ENCODE assay signal across 8 cellular contexts in genomic region chr3:46496745-46497555, GRCh38. TPM values are rescaled to one million over a fixed set of nuclear protein-coding genes. Genes with fewer than 3 reads are reported as not detected.
DNase-seq lines count a peak whose midpoint lies in the region; ATAC-seq and TF ChIP-seq lines count a peak whose summit lies in the region.

No MANE protein-coding gene starts in this region.

- H3K9me3 ChIP-seq in OCI-LY3 (ENCODE audit: insufficient read depth, low read length) (no peaks in the 10 kb centered on the region), neuronal stem cell (replicated peaks in 1 of 2; ENCODE audit: control insufficient read depth in 2 of 2, insufficient read depth in 1 of 2, low read depth in 1 of 2, low read length in 2 of 2) (no peaks in the 10 kb centered on the region), body of pancreas (no peaks in the 10 kb centered on the region)

- H3K79me1 ChIP-seq in neuronal stem cell (ENCODE audit: low read depth, low read length) = no peaks in the 10 kb centered on the region

- H3K18ac ChIP-seq in neuronal stem cell (ENCODE audit: low read length) = peak overlapping the region; percentile 4

- H3K36me3 ChIP-seq in OCI-LY3 (replicated peaks; ENCODE audit: low read depth, low read length) = no peaks in the 10 kb centered on the region
- no peaks in the 10 kb centered on the region for H3K36me3 ChIP-seq in neuronal stem cell (replicated peaks in 1 of 2; ENCODE audit: control insufficient read depth in 2 of 2, insufficient read depth in 2 of 2, low read length in 2 of 2)
- no peaks in the 10 kb centered on the region for H3K36me3 ChIP-seq in body of pancreas (replicated peaks in 1 of 2; ENCODE audit: insufficient read depth in 1 of 2, low read depth in 2 of 2)

- H3K4me3 ChIP-seq in OCI-LY3 (ENCODE audit: low read length) = no peak overlapping the region
- H3K4me3 ChIP-seq in neuronal stem cell (ENCODE audit: low read length in 2 of 2) = no peak overlapping the region
- no peak overlapping the region for H3K4me3 ChIP-seq in body of pancreas

- peak; percentile 51 for DNase-seq in activated naive CD8-positive, alpha-beta T cell treated with anti-CD3 and anti-CD28 coated beads, Interleukin-2, amount 10 ng/mL, durations not matched to agents 7 days and 5 days
- DNase-seq in neuronal stem cell (ENCODE audit: low spot score) = no peak
- no peak for DNase-seq in body of pancreas

- no peaks in the 10 kb centered on the region for H4K20me1 ChIP-seq in OCI-LY3 (ENCODE audit: insufficient read depth, low read length)

- peak overlapping the region; percentile 40 for H2AK5ac ChIP-seq in neuronal stem cell (ENCODE audit: low read depth, low read length)

- peaks cover 13% of the 10 kb centered on the region for H3K27me3 ChIP-seq in OCI-LY3 (ENCODE audit: low read depth, low read length)
- peaks cover 0 to 6% (median 0%) of the 10 kb centered on the region in 3 experiments for H3K27me3 ChIP-seq in neuronal stem cell (ENCODE audit: control insufficient read depth in 3 of 3, insufficient read depth in 3 of 3, low read depth in 1 of 3, low read length in 3 of 3)
- no peaks in the 10 kb centered on the region for H3K27me3 ChIP-seq in body of pancreas

- peaks cover 4% of the 10 kb centered on the region for H3K27me3 Mint-ChIP-seq in activated naive CD8-positive, alpha-beta T cell treated with anti-CD3 and anti-CD28 coated beads, Interleukin-2, amount 10 ng/mL, durations not matched to agents 7 days and 5 days

- peak overlapping the region; percentile 44 for H3K23ac ChIP-seq in neuronal stem cell (ENCODE audit: low read depth, low read length, poor library complexity)

- WGBS in neuronal stem cell (ENCODE audit: extremely low coverage in 2 of 2, insufficient read length in 2 of 2, insufficient replicate concordance in 1 of 2), 2 donors = no CpG with 5 or more reads among the region's 9 CpGs
- 65 to 67% methylated on average over 9 of the region's 9 CpGs for WGBS in body of pancreas, 2 donors

- H3K4me1 Mint-ChIP-seq in activated naive CD8-positive, alpha-beta T cell treated with anti-CD3 and anti-CD28 coated beads, Interleukin-2, amount 10 ng/mL, durations not matched to agents 7 days and 5 days = no peaks in the 10 kb centered on the region

- H3K79me2 ChIP-seq in OCI-LY3 (ENCODE audit: low read length) = no peaks in the 10 kb centered on the region

- H2BK15ac ChIP-seq in neuronal stem cell (ENCODE audit: low read length) = no peak overlapping the region

- ATAC-seq in activated naive CD8-positive, alpha-beta T cell treated with anti-CD3 and anti-CD28 coated beads, Interleukin-2, amount 10 ng/mL, durations not matched to agents 7 days and 5 days (ENCODE audit: low read depth) = peak; percentile 47
- ATAC-seq in GM18907 (IDR thresholded peaks at IDR 0.05; ENCODE audit: unreplicated experiment) = no peak
- ATAC-seq in GM21447 (IDR thresholded peaks at IDR 0.05; ENCODE audit: unreplicated experiment) = no peak
- no peak for ATAC-seq in HG02763 (IDR thresholded peaks at IDR 0.05; ENCODE audit: unreplicated experiment)
- ATAC-seq in body of pancreas = no peak

- H3K27ac ChIP-seq in OCI-LY3 (ENCODE audit: low read length) (no peak overlapping the region), neuronal stem cell (replicated peaks; ENCODE audit: low read length) (no peak overlapping the region), body of pancreas (no peak overlapping the region)

- no peak overlapping the region for H4K8ac ChIP-seq in neuronal stem cell (ENCODE audit: low read depth, low read length)

- TF ChIP-seq CTCF in GM12873 (IDR thresholded peaks at IDR 0.05; ENCODE audit: insufficient read depth, low read depth, low read length, missing control alignments) (peak; percentile 57), OCI-LY3 (IDR thresholded peaks at IDR 0.05; ENCODE audit: low read depth, low read length) (peak; percentile 75), body of pancreas (IDR thresholded peaks at IDR 0.05) (peak in 2 of 7 experiments; percentile 9 to 16)

- no peak overlapping the region for H4K91ac ChIP-seq in neuronal stem cell (ENCODE audit: low read depth, low read length, poor library complexity)

- H2BK5ac ChIP-seq in neuronal stem cell (ENCODE audit: low read length) = no peak overlapping the region

- intact Hi-C loops in body of pancreas (cut with DNase I) = loop anchor here (10.0 kb wide), 1 partner anchor 58 kb away; no protein-coding TSS in a partner anchor

- no peak for TF ChIP-seq POLR2A in body of pancreas (IDR thresholded peaks at IDR 0.05)

- no peak overlapping the region for H2BK12ac ChIP-seq in neuronal stem cell (ENCODE audit: low read length)

- no peaks in the 10 kb centered on the region for H3K36me3 Mint-ChIP-seq in activated naive CD8-positive, alpha-beta T cell treated with anti-CD3 and anti-CD28 coated beads, Interleukin-2, amount 10 ng/mL, durations not matched to agents 7 days and 5 days

- no peak overlapping the region for H2BK120ac ChIP-seq in neuronal stem cell (ENCODE audit: low read depth, low read length)

- H3K4me1 ChIP-seq in OCI-LY3 (ENCODE audit: low read length) (peaks cover 14% of the 10 kb centered on the region), neuronal stem cell (ENCODE audit: control insufficient read depth in 2 of 2, insufficient read depth in 1 of 2, low read depth in 1 of 2, low read length in 2 of 2) (no peaks in the 10 kb centered on the region), body of pancreas (no peaks in the 10 kb centered on the region)

- POLR2A ChIA-PET in activated naive CD8-positive, alpha-beta T cell treated with anti-CD3 and anti-CD28 coated beads, Interleukin-2, amount 10 ng/mL, durations not matched to agents 7 days and 5 days (lab: Charles Lee) = no interaction called here

- no peak overlapping the region for H3K27ac Mint-ChIP-seq in activated naive CD8-positive, alpha-beta T cell treated with anti-CD3 and anti-CD28 coated beads, Interleukin-2, amount 10 ng/mL, durations not matched to agents 7 days and 5 days

- no peaks in the 10 kb centered on the region for H3K9me3 Mint-ChIP-seq in activated naive CD8-positive, alpha-beta T cell treated with anti-CD3 and anti-CD28 coated beads, Interleukin-2, amount 10 ng/mL, durations not matched to agents 7 days and 5 days

- H3K4me3 Mint-ChIP-seq in activated naive CD8-positive, alpha-beta T cell treated with anti-CD3 and anti-CD28 coated beads, Interleukin-2, amount 10 ng/mL, durations not matched to agents 7 days and 5 days = no peak overlapping the region

- H3K4me2 ChIP-seq in OCI-LY3 (ENCODE audit: low read length) (no peak overlapping the region), neuronal stem cell (ENCODE audit: insufficient read depth, low read length, poor library complexity, severe bottlenecking) (no peak overlapping the region)

- H2AFZ ChIP-seq in OCI-LY3 (ENCODE audit: low read depth, low read length) (no peak overlapping the region), neuronal stem cell (ENCODE audit: low read length) (no peak overlapping the region)

- H3K9ac ChIP-seq in OCI-LY3 (ENCODE audit: low read length) = no peak overlapping the region
- H3K9ac ChIP-seq in neuronal stem cell (ENCODE audit: low read depth, low read length, poor library complexity) = no peak overlapping the region

- H3K4ac ChIP-seq in neuronal stem cell (ENCODE audit: low read length) = no peak overlapping the region

- H3K14ac ChIP-seq in neuronal stem cell (ENCODE audit: low read length) = no peak overlapping the region

RNA-seq across cellular contexts. Expression of gene RTP3, which starts 0.8 kb away (rescaled TPM):
- not detected for total RNA-seq in activated naive CD8-positive, alpha-beta T cell treated with anti-CD3 and anti-CD28 coated beads, Interleukin-2, amount 10 ng/mL, durations not matched to agents 7 days and 5 days
- not detected for polyA plus RNA-seq in neuronal stem cell (2013, experiment 1 of 2)
- polyA plus RNA-seq in neuronal stem cell (2013, experiment 2 of 2) = not detected
- total RNA-seq in body of pancreas = not detected

RNA-seq across cellular contexts. Expression of gene LTF, which starts 32.2 kb away (rescaled TPM):
- not detected for total RNA-seq in activated naive CD8-positive, alpha-beta T cell treated with anti-CD3 and anti-CD28 coated beads, Interleukin-2, amount 10 ng/mL, durations not matched to agents 7 days and 5 days
- polyA plus RNA-seq in neuronal stem cell (2013, experiment 1 of 2) = not detected
- polyA plus RNA-seq in neuronal stem cell (2013, experiment 2 of 2) = 0.01 TPM
- total RNA-seq in body of pancreas = 1 to 10 TPM; 8.8 to 8.9 TPM

Comparison
In these comparisons a context has a peak if more than half of its experiments do, and no peak if none do; other contexts are left out.
1. RNA of gene LTF, which starts 32.2 kb away (total RNA-seq): 8.8 to 8.9 TPM in body of pancreas; not detected in activated naive CD8-positive, alpha-beta T cell treated with anti-CD3 and anti-CD28 coated beads, Interleukin-2, amount 10 ng/mL, durations not matched to agents 7 days and 5 days; every median in the first group is over 4 times any median in the second.